In the genomic region with DNA sequence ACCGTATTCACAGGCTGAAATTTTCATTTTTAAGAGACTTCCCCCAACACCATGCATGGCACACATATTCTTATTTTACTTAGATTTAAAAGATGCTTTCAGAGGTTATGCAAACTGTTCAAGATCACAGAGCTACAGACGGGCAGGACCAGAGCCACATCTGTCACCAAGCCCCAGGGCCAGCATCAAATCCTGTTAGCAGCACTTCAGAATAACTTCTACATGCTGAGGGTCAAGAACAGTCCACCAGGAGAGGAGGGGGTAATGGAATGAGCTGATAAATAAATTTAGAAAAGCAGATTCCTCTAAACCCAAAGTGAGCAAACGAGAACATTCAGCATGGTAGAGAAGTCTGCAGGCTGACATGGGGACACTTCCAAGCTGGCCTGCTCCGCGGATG, we compare ENCODE assay signal across 20 cellular contexts.
"Had no signal": no experiment of that assay in that cellular context is flagged by ENCODE, and none has a peak within 500 bp of the region (broad histone marks: within the 10 kb centered on the region; RNA-seq: fewer than 3 reads in every experiment).

No MANE protein-coding gene starts in this region.

- DNase-seq: activated CD4-positive, alpha-beta T cell treated with anti-CD3 and anti-CD28 coated beads for 36 hours; activated CD8-positive, alpha-beta memory T cell treated with anti-CD3 and anti-CD28 coated beads, Interleukin-2, amount 50 U/mL, for 4 hours; activated CD8-positive, alpha-beta T cell treated with anti-CD3 and anti-CD28 coated beads for 36 hours; activated gamma-delta T cell; activated T-cell treated with anti-CD3 and anti-CD28 coated beads, Interleukin-2, amount 50 U/mL, for 48 hours; central memory CD4-positive, alpha-beta T cell; cortex of kidney; effector CD4-positive, alpha-beta T cell; esophagus squamous epithelium; glutamatergic neuron; mucosa of descending colon; naive thymus-derived CD4-positive, alpha-beta T cell; occipital lobe; right lobe of liver; stomach; T-helper 2 cell; testis; uterus had no signal

- H3K4me3 ChIP-seq: esophagus squamous epithelium, mucosa of descending colon, prostate gland, right lobe of liver, stomach, testis, uterus had no signal

- H3K4me1 Mint-ChIP-seq: activated CD4-positive, alpha-beta T cell treated with anti-CD3 and anti-CD28 coated beads for 36 hours; naive thymus-derived CD4-positive, alpha-beta T cell had no signal

- H3K27ac Mint-ChIP-seq: activated CD4-positive, alpha-beta T cell treated with anti-CD3 and anti-CD28 coated beads for 36 hours; activated CD8-positive, alpha-beta T cell treated with anti-CD3 and anti-CD28 coated beads for 36 hours; activated naive CD4-positive, alpha-beta T cell treated with anti-CD3 and anti-CD28 coated beads, Interleukin-2, amount 50 U/mL, for 72 hours; naive thymus-derived CD4-positive, alpha-beta T cell had no signal

- H3K36me3 Mint-ChIP-seq: activated naive CD4-positive, alpha-beta T cell treated with anti-CD3 and anti-CD28 coated beads, Interleukin-2, amount 50 U/mL, for 72 hours; naive thymus-derived CD4-positive, alpha-beta T cell had no signal

- H3K27me3 Mint-ChIP-seq: activated CD4-positive, alpha-beta T cell treated with anti-CD3 and anti-CD28 coated beads for 36 hours; activated CD8-positive, alpha-beta T cell treated with anti-CD3 and anti-CD28 coated beads for 36 hours had no signal

- H3K27ac ChIP-seq: esophagus squamous epithelium, prostate gland, right lobe of liver, stomach, testis, uterus had no signal

- ATAC-seq: activated CD4-positive, alpha-beta T cell treated with anti-CD3 and anti-CD28 coated beads for 36 hours; activated CD8-positive, alpha-beta T cell treated with anti-CD3 and anti-CD28 coated beads for 36 hours; activated naive CD4-positive, alpha-beta T cell treated with anti-CD3 and anti-CD28 coated beads, Interleukin-2, amount 50 U/mL, for 72 hours; mucosa of descending colon; naive thymus-derived CD4-positive, alpha-beta T cell had no signal

- H3K4me3 Mint-ChIP-seq: activated CD4-positive, alpha-beta T cell treated with anti-CD3 and anti-CD28 coated beads for 36 hours; activated CD8-positive, alpha-beta T cell treated with anti-CD3 and anti-CD28 coated beads for 36 hours; naive thymus-derived CD4-positive, alpha-beta T cell had no signal

- H3K36me3 ChIP-seq: esophagus squamous epithelium, prostate gland, uterus had no signal

- H3K9me3 ChIP-seq: esophagus squamous epithelium, mucosa of descending colon, prostate gland, right lobe of liver, stomach, testis, uterus had no signal

- H3K27me3 ChIP-seq: esophagus squamous epithelium, right lobe of liver, stomach, testis, uterus had no signal
